ENCODE assay signal across 8 cellular contexts in genomic region chr14:59482471-59483331, GRCh38.
DNase-seq lines count a peak whose midpoint lies in the region; ATAC-seq and TF ChIP-seq lines count a peak whose summit lies in the region.

No MANE protein-coding gene starts in this region.

- peaks cover 48% of the 10 kb centered on the region for H3K4me1 Mint-ChIP-seq in stimulated activated effector memory CD8-positive, alpha-beta T cell treated with anti-CD3 and anti-CD28 coated beads, Interleukin-12 subunit alpha, Interleukin-12 subunit beta, amount 100 ng/mL, for 72 hours

- H3K79me2 ChIP-seq in DOHH2 (ENCODE audit: control insufficient read depth, low read length) (peaks cover 59% of the 10 kb centered on the region), KMS-11 (ENCODE audit: insufficient read depth, low read depth) (peaks cover 20% of the 10 kb centered on the region; the same call in 1 of the 2 replicates)

- no peak overlapping the region for H3K27ac ChIP-seq in DOHH2 (ENCODE audit: low read depth, low read length)
- H3K27ac ChIP-seq in KMS-11, result no peak overlapping the region
- H3K27ac ChIP-seq in iPS-20b (ENCODE audit: low read length), result no peak overlapping the region

- H3K4me2 ChIP-seq in DOHH2 (ENCODE audit: low read length) (peak overlapping the region; percentile 79), KMS-11 (peak overlapping the region; percentile 80)

- H3F3A ChIP-seq in DOHH2 (ENCODE audit: control insufficient read depth, insufficient read depth), result no peaks in the 10 kb centered on the region

- H3K4me1 ChIP-seq in DOHH2 (ENCODE audit: control insufficient read depth, low read length) (peaks cover 45% of the 10 kb centered on the region), KMS-11 (ENCODE audit: low read depth, poor library complexity, severe bottlenecking) (peaks cover 35% of the 10 kb centered on the region), iPS-20b (ENCODE audit: insufficient read depth, low read length) (peaks cover 8% of the 10 kb centered on the region)

- no peak for TF ChIP-seq CTCF in DOHH2 (IDR thresholded peaks at IDR 0.05; ENCODE audit: low read depth, low read length, poor library complexity, severe bottlenecking)
- no peak for TF ChIP-seq CTCF in KMS-11 (conservative IDR thresholded peaks at IDR 0.05; ENCODE audit: low read depth, low read length)

- H3K4me3 Mint-ChIP-seq in stimulated activated effector memory CD8-positive, alpha-beta T cell treated with anti-CD3 and anti-CD28 coated beads, Interleukin-12 subunit alpha, Interleukin-12 subunit beta, amount 100 ng/mL, for 72 hours, result peak overlapping the region; percentile 80

- H3K27ac Mint-ChIP-seq in stimulated activated effector memory CD8-positive, alpha-beta T cell treated with anti-CD3 and anti-CD28 coated beads, Interleukin-12 subunit alpha, Interleukin-12 subunit beta, amount 100 ng/mL, for 72 hours, result peak overlapping the region; percentile 87

- no peak for ATAC-seq in stimulated activated effector memory CD8-positive, alpha-beta T cell treated with anti-CD3 and anti-CD28 coated beads, Interleukin-12 subunit alpha, Interleukin-12 subunit beta, amount 100 ng/mL, for 72 hours
- ATAC-seq in GM21576 (IDR thresholded peaks at IDR 0.05; ENCODE audit: unreplicated experiment) (no peak), HG03457 (IDR thresholded peaks at IDR 0.05; ENCODE audit: unreplicated experiment) (no peak), HG03432 (IDR thresholded peaks at IDR 0.05; ENCODE audit: unreplicated experiment) (no peak)

- no peaks in the 10 kb centered on the region for H3K9me3 Mint-ChIP-seq in stimulated activated effector memory CD8-positive, alpha-beta T cell treated with anti-CD3 and anti-CD28 coated beads, Interleukin-12 subunit alpha, Interleukin-12 subunit beta, amount 100 ng/mL, for 72 hours

- H3K27me3 ChIP-seq in DOHH2 (ENCODE audit: control insufficient read depth, low read length) (no peaks in the 10 kb centered on the region), KMS-11 (ENCODE audit: insufficient read depth, low read depth) (no peaks in the 10 kb centered on the region), iPS-20b (ENCODE audit: insufficient read depth, low read length) (no peaks in the 10 kb centered on the region)

- 0 out of 2 replicates have a peak overlapping the region, but pooled peaks have one; percentile 66 for H2AFZ ChIP-seq in KMS-11 (ENCODE audit: low read depth)

- H3K36me3 ChIP-seq in DOHH2 (ENCODE audit: control insufficient read depth, low read length) (peaks cover 27% of the 10 kb centered on the region), KMS-11 (ENCODE audit: insufficient read depth) (no peaks in the 10 kb centered on the region), iPS-20b (ENCODE audit: insufficient read depth, low read depth, low read length) (peaks cover 12% of the 10 kb centered on the region)

- peak overlapping the region; percentile 88; the same call in 1 of the 2 replicates for H3K9ac ChIP-seq in KMS-11
- peak overlapping the region; percentile 96; the same call in 1 of the 2 replicates for H3K9ac ChIP-seq in iPS-20b (ENCODE audit: low read depth, low read length)

- H3K9me2 ChIP-seq in DOHH2 (replicated peaks; ENCODE audit: control insufficient read depth, low read length), result no peaks in the 10 kb centered on the region

- peak; percentile 95 for DNase-seq in amniotic epithelial cell (ENCODE audit: low read depth)
- DNase-seq in stimulated activated effector memory CD8-positive, alpha-beta T cell treated with anti-CD3 and anti-CD28 coated beads, Interleukin-12 subunit alpha, Interleukin-12 subunit beta, amount 100 ng/mL, for 72 hours (ENCODE audit: low spot score in 2 of 2), result no peak

- H3K4me3 ChIP-seq in DOHH2 (ENCODE audit: low read length) (peak overlapping the region; percentile 83), KMS-11 (IDR thresholded peaks at IDR 0.05; ENCODE audit: insufficient read depth, low read depth, low read length) (no peak overlapping the region), iPS-20b (ENCODE audit: low read length) (peak overlapping the region; percentile 96)

- no peaks in the 10 kb centered on the region for H3K9me3 ChIP-seq in DOHH2 (ENCODE audit: control insufficient read depth, insufficient read depth, low read length)
- H3K9me3 ChIP-seq in iPS-20b (ENCODE audit: insufficient read depth, low read depth, low read length), result no peaks in the 10 kb centered on the region

- no peaks in the 10 kb centered on the region for H4K20me1 ChIP-seq in DOHH2 (ENCODE audit: control insufficient read depth, insufficient read depth, low read depth, low read length)
- no peaks in the 10 kb centered on the region for H4K20me1 ChIP-seq in KMS-11 (ENCODE audit: insufficient read depth)

- peaks cover 9% of the 10 kb centered on the region for H3K36me3 Mint-ChIP-seq in stimulated activated effector memory CD8-positive, alpha-beta T cell treated with anti-CD3 and anti-CD28 coated beads, Interleukin-12 subunit alpha, Interleukin-12 subunit beta, amount 100 ng/mL, for 72 hours
